21 cellular contexts compared by ENCODE assay signal in the genomic region with DNA sequence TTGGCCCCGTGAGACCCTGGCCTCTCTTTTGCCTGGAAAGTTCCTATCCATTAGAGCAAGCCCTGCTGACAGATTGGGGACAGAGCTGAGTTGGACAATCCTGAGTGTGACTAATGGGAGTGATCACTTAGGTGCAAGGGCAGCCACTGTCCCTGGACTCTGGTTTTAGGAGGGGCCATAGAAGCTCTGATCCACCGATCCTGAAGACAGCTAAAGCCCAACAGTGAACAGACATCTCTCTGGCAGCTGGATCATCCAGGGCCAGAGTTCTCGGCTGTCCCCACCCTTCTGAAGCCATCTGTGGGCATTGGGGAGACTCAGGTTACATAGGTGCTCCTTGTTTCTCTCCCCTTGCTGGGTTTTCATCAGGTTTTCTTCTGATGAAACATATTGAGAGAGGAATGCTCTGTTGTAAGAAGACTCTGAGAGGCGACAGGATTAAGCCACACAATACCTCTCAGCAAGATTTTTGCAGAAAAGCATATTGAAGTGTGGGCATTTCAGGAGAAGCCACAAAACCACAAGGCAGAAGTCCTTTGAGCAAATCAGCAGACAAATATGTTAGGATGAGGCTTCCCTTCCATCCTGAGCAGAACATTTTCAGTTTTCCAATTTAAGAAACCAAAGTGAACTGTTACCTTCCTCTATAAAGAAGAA.
DNase-seq lines count a peak whose midpoint lies in the region; TF ChIP-seq lines count a peak whose summit lies in the region.
"Had no signal": no experiment of that assay in that cellular context is flagged by ENCODE, and none has a peak within 500 bp of the region (broad histone marks: within the 10 kb centered on the region; RNA-seq: fewer than 3 reads in every experiment).

No MANE protein-coding gene starts in this region.

- H3K4me3 ChIP-seq in astrocyte of the spinal cord (ENCODE audit: low read depth, low read length) (no peak overlapping the region), skeletal muscle cell (ENCODE audit: low read depth, low read length) (no peak overlapping the region)
- H3K4me3 ChIP-seq: dorsolateral prefrontal cortex, lower lobe of right lung, thoracic aorta had no signal

- in situ Hi-C loops in astrocyte of the spinal cord (cut with HindIII; ENCODE audit: low sequenced_read_pairs), result no loop called here

- TF ChIP-seq CTCF in astrocyte of the spinal cord (IDR thresholded peaks at IDR 0.05; ENCODE audit: low read depth, low read length), result no peak

- peak; percentile 78 for DNase-seq in EH (ENCODE audit: low read depth)
- peak; percentile 47 for DNase-seq in NCI-H524 treated with DMSO at 0.1 percent for 48 hours (lab: John Stamatoyannopoulos, UW)
- peak; percentile 74 for DNase-seq in astrocyte of the spinal cord (ENCODE audit: low read depth, low spot score)
- DNase-seq in skeletal muscle cell (ENCODE audit: low read depth), result peak; percentile 65
- no peak for DNase-seq in UCSD-AML1 (lab: John Stamatoyannopoulos, UW; ENCODE audit: unreplicated experiment)
- no peak for DNase-seq in ecto neural progenitor cell (ENCODE audit: low spot score)
- no peak for DNase-seq in SHP77 treated with DMSO at 0.1 percent for 48 hours (lab: John Stamatoyannopoulos, UW)
- DNase-seq: activated CD8-positive, alpha-beta memory T cell treated with anti-CD3 and anti-CD28 coated beads, Interleukin-2, amount 50 U/mL, for 48 hours; activated effector memory CD4-positive, alpha-beta T cell treated with anti-CD3 and anti-CD28 coated beads, Interleukin-2, amount 50 U/mL, for 16 hours; caudate nucleus; DND-41; dorsolateral prefrontal cortex; HCEC 1CT; islet precursor cell; Kasumi-1; lower lobe of right lung; NCI-H1105; NCI-H2029 treated with DMSO at 0.1 percent for 48 hours; Right ventricle myocardium superior; T-helper 2 cell had no signal

Comparison
In these comparisons a context has a peak if more than half of its experiments do, and no peak if none do; other contexts are left out.
1. DNase-seq: peak in EH (single experiment), NCI-H524 treated with DMSO at 0.1 percent for 48 hours (single experiment), astrocyte of the spinal cord (single experiment) and skeletal muscle cell (single experiment); none in UCSD-AML1 (single experiment), ecto neural progenitor cell (single experiment) and SHP77 treated with DMSO at 0.1 percent for 48 hours (single experiment).